In genomic region chr16:81243927-81244326, GRCh38 we compare ENCODE assay signal across 27 cellular contexts. TPM values are rescaled to one million over a fixed set of nuclear protein-coding genes. Genes with fewer than 3 reads are reported as not detected.
DNase-seq lines count a peak whose midpoint lies in the region; ATAC-seq, FAIRE-seq and TF ChIP-seq lines count a peak whose summit lies in the region.
"Had no signal": no experiment of that assay in that cellular context is flagged by ENCODE, and none has a peak within 500 bp of the region (broad histone marks: within the 10 kb centered on the region; RNA-seq: fewer than 3 reads in every experiment).

No MANE protein-coding gene starts in this region.

- H3K23ac ChIP-seq in neuronal stem cell (ENCODE audit: low read depth, low read length, poor library complexity), result no peak overlapping the region

- no peak overlapping the region for H2BK12ac ChIP-seq in neuronal stem cell (ENCODE audit: low read length)

- H2AFZ ChIP-seq in neuronal stem cell (ENCODE audit: low read length), result no peak overlapping the region
- H2AFZ ChIP-seq: GM23248 had no signal

- H3K36me3 ChIP-seq in esophagus (ENCODE audit: control insufficient read depth in 2 of 2, insufficient read depth in 2 of 2, low read length in 1 of 2) (no peaks in the 10 kb centered on the region), neuronal stem cell (replicated peaks in 1 of 2; ENCODE audit: control insufficient read depth in 2 of 2, insufficient read depth in 2 of 2, low read length in 2 of 2) (no peaks in the 10 kb centered on the region), breast epithelium (no peaks in the 10 kb centered on the region)
- H3K36me3 ChIP-seq: HAP-1 had no signal

- H3K18ac ChIP-seq in neuronal stem cell (ENCODE audit: low read length), result peak overlapping the region; percentile 11

- CTCF ChIA-PET in WTC11 (lab: Charles Lee), result interaction anchor here (0.5 to 2.3 kb wide), 5 partner anchors 17 to 65 kb away, joined by 3 to 6 read pairs (median 4); no protein-coding TSS in a partner anchor
- CTCF ChIA-PET in activated CD8-positive, alpha-beta T cell treated with anti-CD3 and anti-CD28 coated beads for 36 hours (lab: Charles Lee), result interaction anchor here (1.2 kb wide), 1 partner anchor 17 kb away, joined by 3 read pairs; no protein-coding TSS in a partner anchor

- H3K4me3 Mint-ChIP-seq in WTC11, result no peak overlapping the region
- no peak overlapping the region for H3K4me3 Mint-ChIP-seq in activated CD8-positive, alpha-beta T cell treated with anti-CD3 and anti-CD28 coated beads for 36 hours
- H3K4me3 Mint-ChIP-seq: CD8-positive, alpha-beta T cell; HFFc6 had no signal

- no peaks in the 10 kb centered on the region for H3K27me3 ChIP-seq in esophagus (ENCODE audit: control insufficient read depth in 1 of 2, insufficient read depth in 2 of 2, low read length in 2 of 2)
- H3K27me3 ChIP-seq in neuronal stem cell (ENCODE audit: control insufficient read depth in 3 of 3, insufficient read depth in 3 of 3, low read depth in 1 of 3, low read length in 3 of 3), result peaks cover 0 to 12% (median 0%) of the 10 kb centered on the region in 3 experiments
- H3K27me3 ChIP-seq in breast epithelium, result no peaks in the 10 kb centered on the region
- H3K27me3 ChIP-seq: Peyer's patch had no signal

- H2BK120ac ChIP-seq in neuronal stem cell (ENCODE audit: low read depth, low read length), result no peak overlapping the region

- H3K4me3 ChIP-seq in esophagus (ENCODE audit: low read depth in 1 of 2, low read length in 2 of 2) (no peak overlapping the region), neuronal stem cell (ENCODE audit: low read length in 2 of 2) (no peak overlapping the region), breast epithelium (no peak overlapping the region)
- H3K4me3 ChIP-seq: GM23248, HAP-1, Peyer's patch had no signal

- peak overlapping the region; percentile 34 to 66 for H3K27ac ChIP-seq in esophagus (ENCODE audit: low read depth in 2 of 2, low read length in 1 of 2)
- no peak overlapping the region for H3K27ac ChIP-seq in neuronal stem cell (replicated peaks; ENCODE audit: low read length)
- no peak overlapping the region for H3K27ac ChIP-seq in breast epithelium
- H3K27ac ChIP-seq: GM23248, HL-60, Peyer's patch had no signal

- no peak for TF ChIP-seq POLR2A in breast epithelium (IDR thresholded peaks at IDR 0.05)

- H3K14ac ChIP-seq in neuronal stem cell (ENCODE audit: low read length), result peak overlapping the region; percentile 1

- no peaks in the 10 kb centered on the region for H3K9me3 ChIP-seq in esophagus (ENCODE audit: control insufficient read depth in 2 of 2, insufficient read depth in 1 of 2, low read depth in 1 of 2, low read length in 1 of 2)
- no peaks in the 10 kb centered on the region for H3K9me3 ChIP-seq in neuronal stem cell (replicated peaks in 1 of 2; ENCODE audit: control insufficient read depth in 2 of 2, insufficient read depth in 1 of 2, low read depth in 1 of 2, low read length in 2 of 2)
- H3K9me3 ChIP-seq in breast epithelium, result no peaks in the 10 kb centered on the region
- H3K9me3 ChIP-seq: Caco-2, HAP-1, Peyer's patch had no signal

- H2BK5ac ChIP-seq in neuronal stem cell (ENCODE audit: low read length), result no peak overlapping the region

- H3K79me1 ChIP-seq in neuronal stem cell (ENCODE audit: low read depth, low read length), result no peaks in the 10 kb centered on the region

- H3K9ac ChIP-seq in neuronal stem cell (ENCODE audit: low read depth, low read length, poor library complexity), result no peak overlapping the region
- H3K9ac ChIP-seq: GM23248 had no signal

- H3K4me2 ChIP-seq in neuronal stem cell (ENCODE audit: insufficient read depth, low read length, poor library complexity, severe bottlenecking), result no peak overlapping the region

- no peaks in the 10 kb centered on the region for H3K36me3 Mint-ChIP-seq in WTC11
- no peaks in the 10 kb centered on the region for H3K36me3 Mint-ChIP-seq in activated CD8-positive, alpha-beta T cell treated with anti-CD3 and anti-CD28 coated beads for 36 hours (ENCODE audit: low read depth)
- H3K36me3 Mint-ChIP-seq: CD8-positive, alpha-beta T cell had no signal

- TF ChIP-seq CTCF in WTC11 (IDR thresholded peaks at IDR 0.05) (no peak), breast epithelium (IDR thresholded peaks at IDR 0.05) (no peak)
- no peak for TF ChIP-seq CTCF in activated CD8-positive, alpha-beta T cell treated with anti-CD3 and anti-CD28 coated beads for 36 hours (IDR thresholded peaks at IDR 0.05)

- ATAC-seq in WTC11, result peak; percentile 80
- ATAC-seq in activated CD8-positive, alpha-beta T cell treated with anti-CD3 and anti-CD28 coated beads for 36 hours, result no peak
- ATAC-seq: CD8-positive, alpha-beta T cell had no signal

- H3K4me1 ChIP-seq in esophagus (ENCODE audit: control insufficient read depth in 2 of 2, insufficient read depth in 2 of 2, low read length in 1 of 2) (peaks cover 0 to 4% of the 10 kb centered on the region in 2 donors), neuronal stem cell (ENCODE audit: control insufficient read depth in 2 of 2, insufficient read depth in 1 of 2, low read depth in 1 of 2, low read length in 2 of 2) (peaks cover 0 to 10% of the 10 kb centered on the region in 2 donors), breast epithelium (no peaks in the 10 kb centered on the region)
- H3K4me1 ChIP-seq: Caco-2, Peyer's patch had no signal

- DNase-seq in WTC11 (ENCODE audit: low spot score), result peak; percentile 33
- peak; percentile 21 for DNase-seq in iPS-NIHi11 (ENCODE audit: low spot score)
- DNase-seq in neuronal stem cell (ENCODE audit: low spot score), result no peak
- DNase-seq in breast epithelium (ENCODE audit: low spot score in 2 of 2), result no peak
- no peak for DNase-seq in HTR-8/SVneo (ENCODE audit: insufficient read length, low spot score)
- DNase-seq in pons (ENCODE audit: low spot score), result no peak
- no peak for DNase-seq in activated CD8-positive, alpha-beta T cell treated with anti-CD3 and anti-CD28 coated beads for 36 hours
- DNase-seq: C1 segment of cervical spinal cord; Caco-2; CD8-positive, alpha-beta T cell; GM23248; HFFc6; MV-4-11; NCI-H1105; NCI-H1436 treated with DMSO at 0.1 percent for 48 hours; NCI-H1930; NCI-H446 treated with DMSO at 0.1 percent for 48 hours; NCI-H526; Peyer's patch; SHP77 treated with DMSO at 0.1 percent for 48 hours had no signal

- H2BK15ac ChIP-seq in neuronal stem cell (ENCODE audit: low read length), result no peak overlapping the region

- no peak overlapping the region for H4K8ac ChIP-seq in neuronal stem cell (ENCODE audit: low read depth, low read length)

- 34 to 45% methylated on average over 9 of the region's 9 CpGs for WGBS in esophagus, 2 donors
- no CpG with 5 or more reads among the region's 9 CpGs for WGBS in neuronal stem cell (ENCODE audit: extremely low coverage in 2 of 2, insufficient read length in 2 of 2, insufficient replicate concordance in 1 of 2), 2 donors

- H3K27ac Mint-ChIP-seq in WTC11, result no peak overlapping the region
- no peak overlapping the region for H3K27ac Mint-ChIP-seq in activated CD8-positive, alpha-beta T cell treated with anti-CD3 and anti-CD28 coated beads for 36 hours
- H3K27ac Mint-ChIP-seq: CD8-positive, alpha-beta T cell; HFFc6 had no signal

- H2AK5ac ChIP-seq in neuronal stem cell (ENCODE audit: low read depth, low read length), result peak overlapping the region; percentile 6

- H3K4ac ChIP-seq in neuronal stem cell (ENCODE audit: low read length), result no peak overlapping the region

- H3K27me3 Mint-ChIP-seq in WTC11 (ENCODE audit: low read depth), result no peaks in the 10 kb centered on the region
- no peaks in the 10 kb centered on the region for H3K27me3 Mint-ChIP-seq in activated CD8-positive, alpha-beta T cell treated with anti-CD3 and anti-CD28 coated beads for 36 hours

- intact Hi-C loops in breast epithelium (cut with DNase I; ENCODE audit: low total_unique reads), result loop anchor here (5.0 kb wide), 1 partner anchor 68 kb away; the partner anchor contains the start of gene GAN
- intact Hi-C loops in activated CD8-positive, alpha-beta T cell treated with anti-CD3 and anti-CD28 coated beads for 36 hours (cut with micrococcal nuclease), result no loop called here

- H3K9me3 Mint-ChIP-seq in WTC11, result no peaks in the 10 kb centered on the region
- H3K9me3 Mint-ChIP-seq in activated CD8-positive, alpha-beta T cell treated with anti-CD3 and anti-CD28 coated beads for 36 hours, result no peaks in the 10 kb centered on the region
- H3K9me3 Mint-ChIP-seq: CD8-positive, alpha-beta T cell; HFFc6 had no signal

- peaks cover 17% of the 10 kb centered on the region for H3K4me1 Mint-ChIP-seq in WTC11
- no peaks in the 10 kb centered on the region for H3K4me1 Mint-ChIP-seq in activated CD8-positive, alpha-beta T cell treated with anti-CD3 and anti-CD28 coated beads for 36 hours (ENCODE audit: low read depth)

- POLR2A ChIA-PET in WTC11 (lab: Charles Lee), result no interaction called here
- POLR2A ChIA-PET in activated CD8-positive, alpha-beta T cell treated with anti-CD3 and anti-CD28 coated beads for 36 hours (lab: Charles Lee), result no interaction called here

- no peak overlapping the region for H4K91ac ChIP-seq in neuronal stem cell (ENCODE audit: low read depth, low read length, poor library complexity)

- FAIRE-seq in HTR-8/SVneo (lab: Jason Lieb, UNC), result no peak
- FAIRE-seq: G401.6 had no signal

TF ChIP-seq in WTC11, 78 proteins besides CTCF, POLR2A, EP300 and RAD21 (continues in another document):
- no peak for TF ChIP-seq ESRRA (CRISPR knock-in tag; IDR thresholded peaks at IDR 0.05; ENCODE audit: borderline replicate concordance)
- TF ChIP-seq TEAD1 (CRISPR knock-in tag; IDR thresholded peaks at IDR 0.05), result no peak
- no peak for TF ChIP-seq NR1H2 (CRISPR knock-in tag; IDR thresholded peaks at IDR 0.05)
- TF ChIP-seq ELF4 (CRISPR knock-in tag; IDR thresholded peaks at IDR 0.05; ENCODE audit: low read depth), result no peak
- TF ChIP-seq JAZF1 (CRISPR knock-in tag; IDR thresholded peaks at IDR 0.05), result no peak
- no peak for TF ChIP-seq CDX4 (CRISPR knock-in tag; IDR thresholded peaks at IDR 0.05; ENCODE audit: borderline replicate concordance)
- TF ChIP-seq ZNF671 (CRISPR knock-in tag; IDR thresholded peaks at IDR 0.05), result no peak

RNA-seq across cellular contexts. Expression of gene BCO1, which starts 5.4 kb away (rescaled TPM):
- total RNA-seq in WTC11 (2021) (0.15 to 0.23 TPM (median 0.23 TPM) in 3 replicates), breast epithelium (under 1 TPM in 1 of 3 donors, not detected in 2; 0.29 TPM)
- under 1 TPM; 0.16 to 0.41 TPM for polyA plus RNA-seq in esophagus
- polyA plus RNA-seq in neuronal stem cell (2013, experiment 1 of 2), result 0.20 TPM
- 0.17 TPM for polyA plus RNA-seq in neuronal stem cell (2013, experiment 2 of 2)
- total RNA-seq in activated CD8-positive, alpha-beta T cell treated with anti-CD3 and anti-CD28 coated beads for 36 hours, result not detected
- total RNA-seq: CD8-positive, alpha-beta T cell; GM23248; HFFc6; LHCN-M2; MCF 10A; OCI-LY7 had no signal
- polyA plus RNA-seq: GM23248 had no signal

Comparison
In these comparisons a context has a peak if more than half of its experiments do, and no peak if none do; other contexts are left out.
1. DNase-seq: peak in WTC11 (single experiment) and iPS-NIHi11 (single experiment); none in neuronal stem cell (single experiment), breast epithelium (0 of 2), HTR-8/SVneo (single experiment), pons (single experiment) and activated CD8-positive, alpha-beta T cell treated with anti-CD3 and anti-CD28 coated beads for 36 hours (single experiment).
2. H3K27ac ChIP-seq: peak in esophagus (2 of 2); none in neuronal stem cell (single experiment) and breast epithelium (0 of 2).